Comparison of ENCODE assay signal across 9 cellular contexts in genomic region chr12:9948606-9949286, GRCh38. TPM values are rescaled to one million over a fixed set of nuclear protein-coding genes. Genes with fewer than 3 reads are reported as not detected.
A peak's percentile ranks its signal among the peaks of the same experiment; 100 is the strongest.
DNase-seq lines count a peak whose midpoint lies in the region; ATAC-seq and TF ChIP-seq lines count a peak whose summit lies in the region.
"Had no signal": no experiment of that assay in that cellular context is flagged by ENCODE, and none has a peak within 500 bp of the region (broad histone marks: within the 10 kb centered on the region; RNA-seq: fewer than 3 reads in every experiment).

No MANE protein-coding gene starts in this region.

- peaks cover 0 to 4% (median 2%) of the 10 kb centered on the region in 3 donors for H3K27me3 Mint-ChIP-seq in immature natural killer cell (ENCODE audit: low read depth in 3 of 3)

- no peak for TF ChIP-seq CTCF in psoas muscle (IDR thresholded peaks at IDR 0.05)

- no peaks in the 10 kb centered on the region for H3K36me3 Mint-ChIP-seq in immature natural killer cell

- ATAC-seq in GM18520 (IDR thresholded peaks at IDR 0.05; ENCODE audit: unreplicated experiment), result peak; percentile 92
- ATAC-seq in GM21576 (IDR thresholded peaks at IDR 0.05; ENCODE audit: unreplicated experiment), result peak; percentile 98
- ATAC-seq in HG03521 (IDR thresholded peaks at IDR 0.05; ENCODE audit: unreplicated experiment), result peak; percentile 93
- no peak for ATAC-seq in psoas muscle

- H3K9me3 ChIP-seq in psoas muscle, result no peaks in the 10 kb centered on the region

- 73 to 77% (median 75%) methylated on average over 3 of the region's 3 CpGs for WGBS in psoas muscle, 3 donors

- no peaks in the 10 kb centered on the region for H3K9me3 Mint-ChIP-seq in immature natural killer cell

- H3K36me3 ChIP-seq in psoas muscle (ENCODE audit: insufficient read depth in 1 of 2, low read depth in 1 of 2), result no peaks in the 10 kb centered on the region

- DNase-seq in immature natural killer cell (peak; percentile 50 to 52 (median 51)), psoas muscle (no peak), T1000 (lab: John Stamatoyannopoulos, UW) (no peak), NCI-H345 (lab: John Stamatoyannopoulos, UW) (no peak), cerebellar cortex (ENCODE audit: low spot score) (no peak)

- no peaks in the 10 kb centered on the region for H3K4me1 ChIP-seq in psoas muscle

- no peak overlapping the region for H3K4me3 ChIP-seq in psoas muscle

- peaks cover 53 to 60% of the 10 kb centered on the region in 2 donors for H3K4me1 Mint-ChIP-seq in immature natural killer cell

- no peak overlapping the region for H3K27ac ChIP-seq in psoas muscle

- peak overlapping the region; percentile 53 to 84 (median 74) for H3K27ac Mint-ChIP-seq in immature natural killer cell

- H3K27me3 ChIP-seq in psoas muscle (ENCODE audit: insufficient read depth in 3 of 3, low read length in 2 of 3), result no peaks in the 10 kb centered on the region

- H3K4me3 Mint-ChIP-seq in immature natural killer cell, result peak overlapping the region; percentile 22 to 63 (median 47)

- intact Hi-C loops in psoas muscle (cut with DNase I), result no loop called here

RNA-seq across cellular contexts. Expression of gene CLEC2A, which starts 16.6 kb away (rescaled TPM):
- polyA plus RNA-seq in immature natural killer cell (not detected), psoas muscle (not detected)
- not detected for total RNA-seq in psoas muscle

RNA-seq across cellular contexts. Expression of gene CLEC12A, which starts 22.5 kb away (rescaled TPM):
- polyA plus RNA-seq in immature natural killer cell (1 to 10 TPM; 2.9 to 5.6 (median 4.3) TPM), psoas muscle (under 1 TPM; 0.06 to 0.96 (median 0.49) TPM)
- under 1 TPM; 0.52 to 0.90 (median 0.64) TPM for total RNA-seq in psoas muscle
- total RNA-seq: H1 had no signal
- polyA plus RNA-seq: H1 had no signal

RNA-seq across cellular contexts. Expression of gene CLEC1B, which starts 50.2 kb away (rescaled TPM):
- polyA plus RNA-seq in immature natural killer cell (1 to 10 TPM in 1 of 3 donors, under 1 TPM in 1, not detected in 1; 0.47 to 2.0 TPM), psoas muscle (not detected)
- not detected for total RNA-seq in psoas muscle
- total RNA-seq: H1 had no signal
- polyA plus RNA-seq: H1 had no signal

Comparison
In these comparisons a context has a peak if more than half of its experiments do, and no peak if none do; other contexts are left out.
1. ATAC-seq: peak in GM18520 (single experiment), GM21576 (single experiment) and HG03521 (single experiment); none in psoas muscle (0 of 4).
2. DNase-seq: peak in immature natural killer cell (3 of 3); none in psoas muscle (0 of 2), T1000 (single experiment), NCI-H345 (single experiment) and cerebellar cortex (single experiment).